Comparison of ENCODE assay signal across 8 cellular contexts in genomic region chr4:107931775-107932321, GRCh38. TPM values are rescaled to one million over a fixed set of nuclear protein-coding genes. Genes with fewer than 3 reads are reported as not detected.
DNase-seq lines count a peak whose midpoint lies in the region; ATAC-seq, FAIRE-seq and TF ChIP-seq lines count a peak whose summit lies in the region.

No MANE protein-coding gene starts in this region.

- H3K9me2 ChIP-seq in HCT116 (ENCODE audit: insufficient read depth), result no peaks in the 10 kb centered on the region

- H3K27ac ChIP-seq in HCT116 (ENCODE audit: low read depth, low read length) (peak overlapping the region; percentile 48; the same call in 1 of the 2 replicates), SK-N-MC (no peak overlapping the region), brain microvascular endothelial cell (no peak overlapping the region), lung (ENCODE audit: low read depth in 1 of 2, low read length in 1 of 2) (peak overlapping the region; percentile 82 to 95)

- peak overlapping the region; percentile 60 for H3K9ac ChIP-seq in HCT116 (ENCODE audit: low read length)
- H3K9ac ChIP-seq in SK-N-MC (ENCODE audit: insufficient read length), result peak overlapping the region; percentile 63

- intact Hi-C loops in Calu3 (cut with micrococcal nuclease; ENCODE audit: unreplicated experiment), result no loop called here
- intact Hi-C loops in HCT116 (cut with micrococcal nuclease), result no loop called here

- peak overlapping the region; percentile 76 for H3K4me3 Mint-ChIP-seq in Calu3 (ENCODE audit: low read depth, unreplicated experiment)

- in situ Hi-C loops in brain microvascular endothelial cell (cut with HindIII; ENCODE audit: low pct_ligation_motif_present, low sequenced_read_pairs), result no loop called here

- H4K20me1 ChIP-seq in HCT116 (ENCODE audit: insufficient read depth), result no peaks in the 10 kb centered on the region

- H3K4me1 ChIP-seq in HCT116 (ENCODE audit: control insufficient read depth in 1 of 2, insufficient read depth in 2 of 2, low read length in 2 of 2), result peaks cover 2 to 22% of the 10 kb centered on the region in 2 experiments; a peak in 1 of 4 replicates
- H3K4me1 ChIP-seq in lung (ENCODE audit: control insufficient read depth in 2 of 2, insufficient read depth in 2 of 2, low read length in 2 of 2), result peaks cover 9 to 10% of the 10 kb centered on the region in 2 donors

- no peaks in the 10 kb centered on the region for H3K9me3 Mint-ChIP-seq in Calu3 (ENCODE audit: low read depth, unreplicated experiment)

- H3K27me3 ChIP-seq in HCT116 (ENCODE audit: insufficient read depth, low read length), result no peaks in the 10 kb centered on the region
- H3K27me3 ChIP-seq in brain microvascular endothelial cell (replicated peaks), result no peaks in the 10 kb centered on the region
- H3K27me3 ChIP-seq in lung (ENCODE audit: control insufficient read depth, insufficient read depth), result no peaks in the 10 kb centered on the region

- no peak overlapping the region for H3K27ac Mint-ChIP-seq in Calu3 (ENCODE audit: unreplicated experiment)

- CTCF ChIA-PET in Calu3 (lab: Charles Lee), result no interaction called here
- CTCF ChIA-PET in HCT116 (lab: Charles Lee), result no interaction called here

- no peak for TF ChIP-seq RAD21 in HCT116 (IDR thresholded peaks at IDR 0.05; ENCODE audit: low read depth)

- peak overlapping the region; percentile 97 for H3K4me2 ChIP-seq in HCT116 (ENCODE audit: low read length)

- no peak for TF ChIP-seq POLR2A in HCT116 (IDR thresholded peaks at IDR 0.05; ENCODE audit: borderline replicate concordance, extremely low read depth, insufficient read depth, insufficient read length)

- TF ChIP-seq CTCF in Calu3 (IDR thresholded peaks at IDR 0.05; ENCODE audit: unreplicated experiment) (no peak), HCT116 (IDR thresholded peaks at IDR 0.05 in 2 of 3, conservative IDR thresholded peaks at IDR 0.05 in 1 of 3; ENCODE audit: borderline replicate concordance in 1 of 3, insufficient read depth in 1 of 3, low read depth in 2 of 3, low read length in 2 of 3) (no peak), brain microvascular endothelial cell (IDR thresholded peaks at IDR 0.05; ENCODE audit: low read depth, low read length, missing control alignments) (no peak), lung (IDR thresholded peaks at IDR 0.05; ENCODE audit: control extremely low read depth, extremely low read depth) (no peak)

- H3K9me3 ChIP-seq in HCT116 (ENCODE audit: control insufficient read depth in 1 of 2, insufficient read depth in 1 of 2, low read depth in 1 of 2, low read length in 2 of 2) (no peaks in the 10 kb centered on the region), SK-N-MC (ENCODE audit: low read depth, low read length) (no peaks in the 10 kb centered on the region), lung (ENCODE audit: control insufficient read depth in 2 of 2, insufficient read depth in 1 of 2, low read length in 1 of 2) (no peaks in the 10 kb centered on the region)

- H3K4me1 Mint-ChIP-seq in Calu3 (ENCODE audit: low read depth, unreplicated experiment), result peaks cover 8% of the 10 kb centered on the region

- FAIRE-seq in GM19239 (lab: Jason Lieb, UNC), result no peak

- DNase-seq in Calu3 (no peak), HCT116 (ENCODE audit: low read depth, low spot score) (no peak), SK-N-MC (ENCODE audit: low read depth, low spot score) (no peak), brain microvascular endothelial cell (no peak), lung (ENCODE audit: low spot score) (no peak), GM19239 (ENCODE audit: insufficient read length, low spot score) (no peak), NCI-H1930 (lab: John Stamatoyannopoulos, UW) (no peak)
- DNase-seq in stimulated activated CD8-positive, alpha-beta memory T cell treated with anti-CD3 and anti-CD28 coated beads, Interleukin-7, amount 100 ng/mL, for 48 hours (ENCODE audit: extremely low read depth in 1 of 2, low read depth in 1 of 2), result peak; percentile 5 to 7

- H3K79me2 ChIP-seq in HCT116 (ENCODE audit: insufficient read depth, low read length), result no peaks in the 10 kb centered on the region

- 1 to 2% methylated on average over 39 to 45 of the region's 45 CpGs for WGBS in lung, 2 donors

- POLR2A ChIA-PET in HCT116 (lab: Charles Lee), result no interaction called here

- no peak overlapping the region for H2AFZ ChIP-seq in HCT116 (ENCODE audit: low read depth, low read length, poor library complexity, severe bottlenecking)

- ATAC-seq in HCT116 (no peak), lung (ENCODE audit: insufficient read depth, low FRiP score) (no peak)

- RAD21 ChIA-PET in HCT116 (lab: Charles Lee; ENCODE audit: low non-redundant PET in 1 of 2, low total read pairs in 2 of 2, uncharacterized antibody in 2 of 2, unreplicated experiment in 2 of 2), result no interaction called here

- H3K36me3 ChIP-seq in HCT116 (ENCODE audit: control insufficient read depth in 1 of 2, insufficient read depth in 2 of 2, low read length in 2 of 2), result no peaks in the 10 kb centered on the region
- H3K36me3 ChIP-seq in SK-N-MC (ENCODE audit: insufficient read depth, low read length), result no peaks in the 10 kb centered on the region
- no peaks in the 10 kb centered on the region for H3K36me3 ChIP-seq in brain microvascular endothelial cell (replicated peaks)
- no peaks in the 10 kb centered on the region for H3K36me3 ChIP-seq in lung (ENCODE audit: control insufficient read depth in 2 of 2, insufficient read depth in 2 of 2, low read length in 2 of 2)

- H3K4me3 ChIP-seq in HCT116 (replicated peaks in 1 of 2; ENCODE audit: low read depth in 1 of 2, low read length in 2 of 2) (peak overlapping the region; percentile 54 to 66), SK-N-MC (peak overlapping the region; percentile 92), brain microvascular endothelial cell (ENCODE audit: low read depth, low read length) (peak overlapping the region; percentile 72), lung (peak overlapping the region; percentile 69)

- BruUV-seq in Calu3 (replicated peaks; lab: Mats Ljungman, UMichigan) (no TSS peak), HCT116 (replicated peaks; lab: Mats Ljungman, UMichigan) (no TSS peak)

- peaks cover 14% of the 10 kb centered on the region for H3K36me3 Mint-ChIP-seq in Calu3 (ENCODE audit: insufficient read depth, unreplicated experiment)

- H3K27me3 Mint-ChIP-seq in Calu3 (ENCODE audit: unreplicated experiment), result no peaks in the 10 kb centered on the region

TF ChIP-seq in HCT116, 20 proteins besides CTCF, POLR2A, EP300 and RAD21:
- no peak for TF ChIP-seq SRF (IDR thresholded peaks at IDR 0.05; ENCODE audit: low read depth)
- peak; percentile 70 for TF ChIP-seq ZFX (IDR thresholded peaks at IDR 0.05)

RNA-seq across cellular contexts. Expression of gene CYP2U1, which starts 0.5 kb away (rescaled TPM):
- total RNA-seq in Calu3 (2022), result 3.1 and 4.5 TPM in 2 replicates
- 4.0 TPM for total RNA-seq in HCT116 (2021; ENCODE audit: unreplicated experiment)
- 1.3 and 1.8 TPM in 2 replicates for polyA plus RNA-seq in HCT116 (2012)
- 1 to 10 TPM; 5.6 to 7.3 TPM for total RNA-seq in lung
- polyA plus RNA-seq in lung, result 1 to 10 TPM; 1.9 to 2.1 TPM

RNA-seq across cellular contexts. Expression of gene HADH, which starts 57.8 kb away (rescaled TPM):
- 45.1 and 47.9 TPM in 2 replicates for total RNA-seq in Calu3 (2022)
- 30.2 TPM for total RNA-seq in HCT116 (2021; ENCODE audit: unreplicated experiment)
- polyA plus RNA-seq in HCT116 (2012), result 24.4 and 28.9 TPM in 2 replicates
- total RNA-seq in lung, result 10 to 100 TPM; 42.7 to 43.9 TPM
- polyA plus RNA-seq in lung, result 10 to 100 TPM; 37.6 to 38.5 TPM

Comparison
In these comparisons a context has a peak if more than half of its experiments do, and no peak if none do; other contexts are left out.
1. DNase-seq: peak in stimulated activated CD8-positive, alpha-beta memory T cell treated with anti-CD3 and anti-CD28 coated beads, Interleukin-7, amount 100 ng/mL, for 48 hours (2 of 2); none in Calu3 (single experiment), HCT116 (single experiment), SK-N-MC (single experiment), brain microvascular endothelial cell (single experiment), lung (single experiment), GM19239 (single experiment) and NCI-H1930 (0 of 2).
2. H3K27ac ChIP-seq: peak in HCT116 (single experiment) and lung (2 of 2); none in SK-N-MC (single experiment) and brain microvascular endothelial cell (single experiment).
3. Peak in every context shown above with its lines, with median percentiles within 50 percentile points of each other: H3K4me3 ChIP-seq.